ENCODE assay signal across 10 cellular contexts in the genomic region with DNA sequence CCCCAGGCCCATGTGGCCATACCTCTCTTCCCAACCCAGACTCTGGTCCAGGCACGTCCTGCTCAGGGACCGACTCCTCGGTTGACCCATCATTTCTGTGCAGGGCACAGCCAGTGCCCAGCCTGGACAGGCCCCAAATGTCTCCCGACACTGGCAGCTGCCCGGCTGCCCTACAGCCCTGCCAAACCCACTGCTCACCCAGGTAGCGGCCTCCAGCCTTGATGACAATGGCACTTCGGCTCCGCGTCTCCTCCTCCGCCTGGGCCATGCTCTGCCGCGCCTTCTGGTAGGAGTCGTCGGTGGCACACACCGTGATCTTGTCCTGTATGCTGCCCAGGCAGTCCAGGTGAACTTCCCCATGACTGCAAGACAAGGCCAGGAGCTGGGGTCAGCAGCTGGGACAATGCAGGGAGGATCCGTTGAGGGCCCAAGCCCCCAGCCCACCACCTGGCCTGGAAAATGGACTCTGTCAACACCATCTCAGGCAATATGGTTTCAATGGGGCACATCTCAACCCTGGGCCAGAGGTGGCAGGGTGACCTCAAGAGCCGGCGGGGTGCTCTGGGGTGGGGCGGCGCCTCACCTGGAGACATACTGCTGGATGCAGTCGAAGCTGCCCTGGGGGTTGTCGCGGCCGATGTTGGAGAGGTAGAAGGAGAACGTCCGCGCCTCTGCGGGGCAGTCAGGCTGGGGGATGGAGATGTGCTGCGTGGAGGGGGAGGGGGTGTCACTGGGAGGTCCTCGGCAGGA. TPM values are rescaled to one million over a fixed set of nuclear protein-coding genes. Genes with fewer than 3 reads are reported as not detected.
DNase-seq lines count a peak whose midpoint lies in the region; ATAC-seq and TF ChIP-seq lines count a peak whose summit lies in the region.
"Had no signal": no experiment of that assay in that cellular context is flagged by ENCODE, and none has a peak within 500 bp of the region (broad histone marks: within the 10 kb centered on the region; RNA-seq: fewer than 3 reads in every experiment).

No MANE protein-coding gene starts in this region.

- no peaks in the 10 kb centered on the region for H3K9me3 Mint-ChIP-seq in activated naive CD4-positive, alpha-beta T cell treated with anti-CD3 and anti-CD28 coated beads, Interleukin-2, amount 50 U/mL, for 24 hours
- no peaks in the 10 kb centered on the region for H3K9me3 Mint-ChIP-seq in activated naive CD4-positive, alpha-beta T cell treated with anti-CD3 and anti-CD28 coated beads for 36 hours
- H3K9me3 Mint-ChIP-seq in chondrocyte (ENCODE audit: low read depth): no peaks in the 10 kb centered on the region

- CTCF ChIA-PET in activated naive CD4-positive, alpha-beta T cell treated with anti-CD3 and anti-CD28 coated beads for 36 hours (lab: Charles Lee): interaction anchor here (0.6 to 8.8 kb wide), 4 partner anchors 15 to 137 kb away, joined by 3 to 60 read pairs (median 4); no protein-coding TSS in a partner anchor

- intact Hi-C loops in activated naive CD4-positive, alpha-beta T cell treated with anti-CD3 and anti-CD28 coated beads for 36 hours (cut with micrococcal nuclease): no loop called here
- intact Hi-C loops in thyroid gland (cut with DNase I): loop anchor here (10.0 kb wide), 1 partner anchor 49 kb away; no protein-coding TSS in a partner anchor

- H3K9me3 ChIP-seq in muscle layer of colon (ENCODE audit: low read length) (no peaks in the 10 kb centered on the region), thyroid gland (no peaks in the 10 kb centered on the region)

- H3K27ac ChIP-seq in muscle layer of colon (ENCODE audit: low read depth, low read length): peak overlapping the region; percentile 81
- H3K27ac ChIP-seq in thyroid gland: peak overlapping the region; percentile 7 to 79 (median 77)

- H3K4me1 Mint-ChIP-seq in activated naive CD4-positive, alpha-beta T cell treated with anti-CD3 and anti-CD28 coated beads, Interleukin-2, amount 50 U/mL, for 24 hours: no peaks in the 10 kb centered on the region
- peaks cover 2% of the 10 kb centered on the region for H3K4me1 Mint-ChIP-seq in activated naive CD4-positive, alpha-beta T cell treated with anti-CD3 and anti-CD28 coated beads for 36 hours (ENCODE audit: low read depth)
- H3K4me1 Mint-ChIP-seq in chondrocyte (ENCODE audit: low read depth): peaks cover 63% of the 10 kb centered on the region

- no peaks in the 10 kb centered on the region for H3K27me3 ChIP-seq in muscle layer of colon (ENCODE audit: control insufficient read depth in 1 of 2, insufficient read depth in 2 of 2, low read length in 2 of 2)
- no peaks in the 10 kb centered on the region for H3K27me3 ChIP-seq in thyroid gland

- no peak overlapping the region for H3K4me3 Mint-ChIP-seq in activated naive CD4-positive, alpha-beta T cell treated with anti-CD3 and anti-CD28 coated beads, Interleukin-2, amount 50 U/mL, for 24 hours
- no peak overlapping the region for H3K4me3 Mint-ChIP-seq in activated naive CD4-positive, alpha-beta T cell treated with anti-CD3 and anti-CD28 coated beads for 36 hours
- H3K4me3 Mint-ChIP-seq in chondrocyte (ENCODE audit: unreplicated experiment): no peak overlapping the region

- H3K36me3 ChIP-seq in muscle layer of colon (ENCODE audit: insufficient read depth, low read length) (peaks cover 30% of the 10 kb centered on the region), thyroid gland (peaks cover 11 to 13% of the 10 kb centered on the region in 2 donors)

- no peak for TF ChIP-seq POLR2A in thyroid gland (IDR thresholded peaks at IDR 0.05)

- ATAC-seq in HG03039 (IDR thresholded peaks at IDR 0.05; ENCODE audit: unreplicated experiment): no peak

- 90 to 94% methylated on average over 9 to 16 of the region's 30 CpGs for WGBS in thyroid gland, 2 donors

- no peaks in the 10 kb centered on the region for H3K27me3 Mint-ChIP-seq in activated naive CD4-positive, alpha-beta T cell treated with anti-CD3 and anti-CD28 coated beads, Interleukin-2, amount 50 U/mL, for 24 hours
- H3K27me3 Mint-ChIP-seq in activated naive CD4-positive, alpha-beta T cell treated with anti-CD3 and anti-CD28 coated beads for 36 hours (ENCODE audit: low read depth): no peaks in the 10 kb centered on the region
- no peaks in the 10 kb centered on the region for H3K27me3 Mint-ChIP-seq in chondrocyte (ENCODE audit: low read depth)

- H3K4me1 ChIP-seq in muscle layer of colon (ENCODE audit: insufficient read depth, low read length) (peaks cover 64% of the 10 kb centered on the region), thyroid gland (peaks cover 16 to 55% of the 10 kb centered on the region in 2 donors)

- peak overlapping the region; percentile 24 for H3K9ac ChIP-seq in muscle layer of colon (ENCODE audit: low read length)

- TF ChIP-seq CTCF in chondrocyte (IDR thresholded peaks at IDR 0.05) (no peak), thyroid gland (IDR thresholded peaks at IDR 0.05) (no peak)

- H3K27ac Mint-ChIP-seq in activated naive CD4-positive, alpha-beta T cell treated with anti-CD3 and anti-CD28 coated beads, Interleukin-2, amount 50 U/mL, for 24 hours: peak overlapping the region; percentile 59
- no peak overlapping the region for H3K27ac Mint-ChIP-seq in activated naive CD4-positive, alpha-beta T cell treated with anti-CD3 and anti-CD28 coated beads for 36 hours
- H3K27ac Mint-ChIP-seq in chondrocyte (ENCODE audit: unreplicated experiment): peak overlapping the region; percentile 94

- H3K36me3 Mint-ChIP-seq in activated naive CD4-positive, alpha-beta T cell treated with anti-CD3 and anti-CD28 coated beads, Interleukin-2, amount 50 U/mL, for 24 hours: peaks cover 1% of the 10 kb centered on the region
- H3K36me3 Mint-ChIP-seq in activated naive CD4-positive, alpha-beta T cell treated with anti-CD3 and anti-CD28 coated beads for 36 hours (ENCODE audit: low read depth): peaks cover 7% of the 10 kb centered on the region
- H3K36me3 Mint-ChIP-seq in chondrocyte (ENCODE audit: low read depth): peaks cover 9% of the 10 kb centered on the region

- H3K4me3 ChIP-seq in muscle layer of colon (ENCODE audit: low read depth in 1 of 2, low read length in 2 of 2): peak overlapping the region in 1 of 2 donors; percentile 41
- no peak overlapping the region for H3K4me3 ChIP-seq in thyroid gland (replicated peaks in 1 of 3)

- no peak for DNase-seq in activated naive CD4-positive, alpha-beta T cell treated with anti-CD3 and anti-CD28 coated beads for 36 hours
- DNase-seq in chondrocyte (ENCODE audit: low spot score) (no peak), thyroid gland (no peak), EL (no peak), COLO829 (ENCODE audit: low spot score) (no peak)
- DNase-seq: activated CD4-positive, CD25-positive, alpha-beta regulatory T cell treated with anti-CD3 and anti-CD28 coated beads, Interleukin-2, amount 50 U/mL, for 72 hours; NCI-H524 treated with DMSO at 0.1 percent for 48 hours had no signal

RNA-seq across cellular contexts. Expression of a gene that starts 27.5 kb away (rescaled TPM):
- total RNA-seq in activated naive CD4-positive, alpha-beta T cell treated with anti-CD3 and anti-CD28 coated beads for 36 hours: 10 to 100 TPM; 12.3 to 14.3 TPM
- total RNA-seq in chondrocyte: 56.5 to 213 TPM (median 208 TPM) in 3 replicates
- total RNA-seq in thyroid gland: 10 to 100 TPM; 12.7 to 24.2 (median 22.9) TPM

RNA-seq across cellular contexts. Expression of a gene that starts 46.2 kb away (rescaled TPM):
- total RNA-seq in activated naive CD4-positive, alpha-beta T cell treated with anti-CD3 and anti-CD28 coated beads for 36 hours: 10 to 100 TPM; 62.6 to 71.4 TPM
- total RNA-seq in chondrocyte (54.8 to 72.3 TPM (median 56.3 TPM) in 3 replicates), thyroid gland (10 to 100 TPM; 40.5 to 75.6 (median 56.1) TPM)

RNA-seq across cellular contexts. Expression of a gene that starts 56.5 kb away (rescaled TPM):
- total RNA-seq in activated naive CD4-positive, alpha-beta T cell treated with anti-CD3 and anti-CD28 coated beads for 36 hours: 10 to 100 TPM; 14.1 TPM
- total RNA-seq in chondrocyte: 12.4 to 14.0 TPM (median 13.0 TPM) in 3 replicates
- 10 to 100 TPM; 10.8 to 31.0 (median 11.5) TPM for total RNA-seq in thyroid gland
